ENCODE assay signal across 8 cellular contexts in the genomic region with DNA sequence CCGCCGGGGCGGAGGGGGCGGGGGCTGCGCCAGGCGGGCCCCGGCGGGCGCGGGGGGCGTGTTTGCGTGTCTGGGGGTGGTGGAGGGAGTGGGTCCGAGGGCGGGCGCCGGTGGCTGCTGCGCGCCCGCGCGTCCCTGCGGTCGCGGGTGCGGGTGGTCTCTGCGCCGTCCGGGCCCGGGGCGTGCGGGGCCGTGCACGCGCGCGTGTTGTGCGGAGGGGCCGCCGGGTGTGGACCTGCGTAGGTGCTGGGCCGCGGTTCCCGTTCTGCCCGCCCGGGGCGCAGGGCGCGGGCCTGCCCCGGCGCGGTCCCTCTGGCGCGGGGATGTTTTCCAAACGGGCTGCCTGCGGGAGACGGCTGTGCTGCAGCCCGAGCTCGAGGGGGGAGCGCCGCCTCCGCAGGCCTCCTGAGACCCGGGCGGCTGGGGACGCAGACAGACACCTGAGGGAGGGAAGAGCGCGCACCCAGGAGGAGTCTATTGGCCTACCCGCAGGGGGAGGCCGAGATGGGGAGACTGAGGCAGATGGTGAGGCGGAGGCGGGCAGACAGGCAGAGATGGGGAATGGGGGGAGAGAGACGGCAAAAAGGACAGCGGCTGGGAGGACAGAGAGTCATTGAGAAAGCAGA. TPM values are rescaled to one million over a fixed set of nuclear protein-coding genes. Genes with fewer than 3 reads are reported as not detected.
DNase-seq lines count a peak whose midpoint lies in the region; ATAC-seq and TF ChIP-seq lines count a peak whose summit lies in the region.

No MANE protein-coding gene starts in this region.

- H2AK9ac ChIP-seq in IMR-90 (replicated peaks; ENCODE audit: low read depth, low read length, poor library complexity) = peak overlapping the region; percentile 96

- H3K4me2 ChIP-seq in IMR-90 (ENCODE audit: low read depth, low read length) = peak overlapping the region; percentile 92

- POLR2A ChIA-PET in IMR-90 (lab: Charles Lee; ENCODE audit: unreplicated experiment) = interaction anchor here (1.1 kb wide), 1 partner anchor 13 kb away, joined by 16 read pairs; a partner anchor contains a TSS

- H3K9me1 ChIP-seq in IMR-90 (ENCODE audit: insufficient read depth, low read length) = peaks cover 8% of the 10 kb centered on the region

- H3K27me3 Mint-ChIP-seq in activated T-helper 17 cell treated with anti-CD3 and anti-CD28 coated beads, Interleukin-2, amount 50 U/mL, for 72 hours = no peaks in the 10 kb centered on the region

- no peak overlapping the region for H3K18ac ChIP-seq in IMR-90 (ENCODE audit: low read depth, low read length)

- peak; percentile 26 for ATAC-seq in GM21367 (IDR thresholded peaks at IDR 0.05; ENCODE audit: unreplicated experiment)
- ATAC-seq in IMR-90 (ENCODE audit: low read depth) = peak; percentile 53
- ATAC-seq in activated T-helper 17 cell treated with anti-CD3 and anti-CD28 coated beads, Interleukin-2, amount 50 U/mL, for 72 hours (replicated peaks) = peak; percentile 49

- BruUV-seq in IMR-90 (replicated peaks; lab: Mats Ljungman, UMichigan) = no TSS peak

- peak overlapping the region; percentile 33; the same call in 1 of the 2 replicates for H4K91ac ChIP-seq in IMR-90 (ENCODE audit: insufficient read depth, low read depth, low read length)

- dilution Hi-C loops in IMR-90 (cut with HindIII; ENCODE audit: low sequenced_read_pairs, unreplicated experiment) = no loop called here

- peak overlapping the region; percentile 61 for H3K4ac ChIP-seq in IMR-90 (ENCODE audit: low read depth, low read length)

- no peaks in the 10 kb centered on the region for H3K9me3 ChIP-seq in IMR-90 (ENCODE audit: control insufficient read depth, insufficient read depth, low read length)
- no peaks in the 10 kb centered on the region for H3K9me3 ChIP-seq in right atrium auricular region

- H2AFZ ChIP-seq in IMR-90 (replicated peaks; ENCODE audit: low read length, poor library complexity) = peak overlapping the region; percentile 95

- intact Hi-C loops in IMR-90 (cut with micrococcal nuclease) = no loop called here

- H3K36me3 Mint-ChIP-seq in activated T-helper 17 cell treated with anti-CD3 and anti-CD28 coated beads, Interleukin-2, amount 50 U/mL, for 72 hours (ENCODE audit: low read depth) = peaks cover 15% of the 10 kb centered on the region

- H3K27ac ChIP-seq in IMR-90 (ENCODE audit: insufficient read depth, low read length) = no peak overlapping the region; the same call in 1 of the 2 replicates
- peak overlapping the region; percentile 59 to 79 for H3K27ac ChIP-seq in right atrium auricular region

- peak overlapping the region; percentile 82 for H3K27ac Mint-ChIP-seq in activated T-helper 17 cell treated with anti-CD3 and anti-CD28 coated beads, Interleukin-2, amount 50 U/mL, for 72 hours

- peaks cover 8% of the 10 kb centered on the region; the same call in 1 of the 2 replicates for H3K4me1 ChIP-seq in IMR-90 (ENCODE audit: control insufficient read depth, insufficient read depth, low read length)
- H3K4me1 ChIP-seq in right atrium auricular region = peaks cover 0 to 23% of the 10 kb centered on the region in 2 donors

- TF ChIP-seq CTCF in IMR-90 (conservative IDR thresholded peaks at IDR 0.05; ENCODE audit: low read depth, low read length) (peak; percentile 30; the same call in 1 of the 2 replicates), right atrium auricular region (IDR thresholded peaks at IDR 0.05) (peak in 1 of 2 donors; percentile 23)

- H3K4me3 ChIP-seq in IMR-90 (ENCODE audit: insufficient read depth, low read depth, low read length) (peak overlapping the region; percentile 67), right atrium auricular region (peak overlapping the region; percentile 56 to 76)

- CTCF ChIA-PET in IMR-90 (lab: Yijun Ruan, JAX) = interaction anchor here (0.8 to 1.0 kb wide), 3 partner anchors 13 to 50 kb away, joined by 3 to 7 read pairs (median 5); a partner anchor contains a TSS

- no peak overlapping the region for H4K5ac ChIP-seq in IMR-90 (ENCODE audit: low read depth, low read length)

- H3K4me1 Mint-ChIP-seq in activated T-helper 17 cell treated with anti-CD3 and anti-CD28 coated beads, Interleukin-2, amount 50 U/mL, for 72 hours = peaks cover 10% of the 10 kb centered on the region

- H3K23ac ChIP-seq in IMR-90 (ENCODE audit: low read depth, low read length) = peak overlapping the region; percentile 87

- no peak overlapping the region for H2BK120ac ChIP-seq in IMR-90 (ENCODE audit: low read depth, low read length)

- peaks cover 20 to 27% of the 10 kb centered on the region in 2 experiments for H3K79me1 ChIP-seq in IMR-90 (ENCODE audit: low read depth in 1 of 2, low read length in 2 of 2)

- H3K4me3 Mint-ChIP-seq in activated T-helper 17 cell treated with anti-CD3 and anti-CD28 coated beads, Interleukin-2, amount 50 U/mL, for 72 hours = peak overlapping the region; percentile 86

- in situ Hi-C loops in IMR-90 (cut with MboI; ENCODE audit: low sequenced_read_pairs) = no loop called here

- no peak overlapping the region for H2BK15ac ChIP-seq in IMR-90 (ENCODE audit: low read depth, low read length)

- TF ChIP-seq RAD21 in IMR-90 (IDR thresholded peaks at IDR 0.05; ENCODE audit: low read length) = no peak

- TF ChIP-seq POLR2A in IMR-90 (IDR thresholded peaks at IDR 0.05; ENCODE audit: low read depth, low read length) = no peak

- peak overlapping the region in 1 of 2 experiments; percentile 51; a peak in 2 of 4 replicates for H4K8ac ChIP-seq in IMR-90 (ENCODE audit: low read depth in 2 of 2, low read length in 2 of 2)

- H3K9me3 Mint-ChIP-seq in activated T-helper 17 cell treated with anti-CD3 and anti-CD28 coated beads, Interleukin-2, amount 50 U/mL, for 72 hours = no peaks in the 10 kb centered on the region

- H2AK5ac ChIP-seq in IMR-90 (ENCODE audit: low read depth, low read length) = peak overlapping the region; percentile 53; the same call in 1 of the 2 replicates

- H2BK5ac ChIP-seq in IMR-90 (ENCODE audit: low read depth, low read length, poor library complexity, severe bottlenecking) = no peak overlapping the region

- peak overlapping the region; percentile 56 for H3K9ac ChIP-seq in IMR-90 (ENCODE audit: low read depth, low read length)

- H3K27me3 ChIP-seq in IMR-90 (ENCODE audit: control insufficient read depth, insufficient read depth, low read length) (no peaks in the 10 kb centered on the region), right atrium auricular region (no peaks in the 10 kb centered on the region)

- DNase-seq in DMS53 (lab: John Stamatoyannopoulos, UW) = peak; percentile 82
- no peak for DNase-seq in DMS53 treated with DMSO at 0.1 percent for 48 hours (lab: John Stamatoyannopoulos, UW; ENCODE audit: unreplicated experiment)
- DNase-seq in IMR-90 = peak; percentile 15
- no peak for DNase-seq in right atrium auricular region (ENCODE audit: low spot score)
- DNase-seq in retina = peak; percentile 59
- DNase-seq in AML-193 (lab: John Stamatoyannopoulos, UW) = no peak

- peak overlapping the region; percentile 78 for H3K14ac ChIP-seq in IMR-90 (replicated peaks; ENCODE audit: low read depth, low read length)

- peaks cover 9% of the 10 kb centered on the region for H3K36me3 ChIP-seq in IMR-90 (ENCODE audit: control insufficient read depth, insufficient read depth, low read length)
- peaks cover 2% of the 10 kb centered on the region for H3K36me3 ChIP-seq in right atrium auricular region

- 0% methylated on average over 49 of the region's 72 CpGs; no CpG with 5 or more reads in 1 of the 2 experiments for WGBS in IMR-90 (ENCODE audit: extremely low coverage in 2 of 2, insufficient read length in 1 of 2), 2 experiments

- no peak overlapping the region for H2BK20ac ChIP-seq in IMR-90 (ENCODE audit: low read depth, low read length)

- no peaks in the 10 kb centered on the region; the same call in 1 of the 2 replicates for H4K20me1 ChIP-seq in IMR-90 (ENCODE audit: insufficient read depth, low read length)

- no peak overlapping the region for H3K56ac ChIP-seq in IMR-90 (ENCODE audit: extremely low read depth, insufficient read depth, low read length)

RNA-seq across cellular contexts. Expression of a gene that starts 0.4 kb away (rescaled TPM):
- total RNA-seq in IMR-90 (2012; rRNA removed) = 3.9 and 5.0 TPM in 2 replicates
- polyA plus RNA-seq in IMR-90 (2012; rRNA removed) = 6.3 and 6.5 TPM in 2 replicates
- 4.6 and 7.9 TPM in 2 replicates for polyA plus RNA-seq in IMR-90 (2012; cell fraction: cytosol; rRNA removed)
- polyA plus RNA-seq in IMR-90 (2012; cell fraction: nucleus; rRNA removed; ENCODE audit: low replicate concordance) = 6.6 and 14.2 TPM in 2 replicates
- total RNA-seq in activated T-helper 17 cell treated with anti-CD3 and anti-CD28 coated beads, Interleukin-2, amount 50 U/mL, for 72 hours = 10 to 100 TPM in 1 of 2 donors, 1 to 10 TPM in 1; 8.1 to 17.5 TPM
- 10 to 100 TPM; 12.7 to 20.7 TPM for total RNA-seq in right atrium auricular region

RNA-seq across cellular contexts. Expression of a gene that starts 13.1 kb away (rescaled TPM):
- total RNA-seq in IMR-90 (2012; rRNA removed) (51.8 and 52.8 TPM in 2 replicates), right atrium auricular region (10 to 100 TPM in 1 of 2 donors, 1 to 10 TPM in 1; 8.2 to 11.1 TPM)
- 66.3 and 90.3 TPM in 2 replicates for polyA plus RNA-seq in IMR-90 (2012; rRNA removed)
- polyA plus RNA-seq in IMR-90 (2012; cell fraction: cytosol; rRNA removed) = 44.7 and 49.8 TPM in 2 replicates
- 82.4 and 152 TPM in 2 replicates for polyA plus RNA-seq in IMR-90 (2012; cell fraction: nucleus; rRNA removed; ENCODE audit: low replicate concordance)
- total RNA-seq in activated T-helper 17 cell treated with anti-CD3 and anti-CD28 coated beads, Interleukin-2, amount 50 U/mL, for 72 hours = 100 to 1,000 TPM in 1 of 2 donors, 10 to 100 TPM in 1; 67.9 to 117 TPM

RNA-seq across cellular contexts. Expression of a gene that starts 28.5 kb away (rescaled TPM):
- total RNA-seq in IMR-90 (2012; rRNA removed) (39.2 and 45.5 TPM in 2 replicates), right atrium auricular region (10 to 100 TPM; 33.1 to 54.4 TPM)
- 45.6 and 46.6 TPM in 2 replicates for polyA plus RNA-seq in IMR-90 (2012; rRNA removed)
- polyA plus RNA-seq in IMR-90 (2012; cell fraction: cytosol; rRNA removed) = 26.5 and 54.2 TPM in 2 replicates
- polyA plus RNA-seq in IMR-90 (2012; cell fraction: nucleus; rRNA removed; ENCODE audit: low replicate concordance) = 10.6 and 16.7 TPM in 2 replicates
- total RNA-seq in activated T-helper 17 cell treated with anti-CD3 and anti-CD28 coated beads, Interleukin-2, amount 50 U/mL, for 72 hours = 100 to 1,000 TPM in 1 of 2 donors, 10 to 100 TPM in 1; 56.1 to 131 TPM

RNA-seq across cellular contexts. Expression of a gene that starts 43.3 kb away (rescaled TPM):
- total RNA-seq in IMR-90 (2012; rRNA removed) (13.9 and 16.5 TPM in 2 replicates), right atrium auricular region (10 to 100 TPM; 37.0 to 38.7 TPM)
- 17.3 and 20.6 TPM in 2 replicates for polyA plus RNA-seq in IMR-90 (2012; rRNA removed)
- polyA plus RNA-seq in IMR-90 (2012; cell fraction: cytosol; rRNA removed) = 10.3 and 17.4 TPM in 2 replicates
- polyA plus RNA-seq in IMR-90 (2012; cell fraction: nucleus; rRNA removed; ENCODE audit: low replicate concordance) = 42.6 and 55.0 TPM in 2 replicates
- 10 to 100 TPM; 16.4 to 17.2 TPM for total RNA-seq in activated T-helper 17 cell treated with anti-CD3 and anti-CD28 coated beads, Interleukin-2, amount 50 U/mL, for 72 hours

RNA-seq across cellular contexts. Expression of a gene that starts 46.3 kb away (rescaled TPM):
- under 0.01 TPM in 1 of 2 replicates, not detected in the other for total RNA-seq in IMR-90 (2012; rRNA removed)
- 0.77 and 0.89 TPM in 2 replicates for polyA plus RNA-seq in IMR-90 (2012; rRNA removed)
- polyA plus RNA-seq in IMR-90 (2012; cell fraction: cytosol; rRNA removed) = 0.25 and 0.40 TPM in 2 replicates
- polyA plus RNA-seq in IMR-90 (2012; cell fraction: nucleus; rRNA removed; ENCODE audit: low replicate concordance) = 2.5 and 4.2 TPM in 2 replicates
- total RNA-seq in activated T-helper 17 cell treated with anti-CD3 and anti-CD28 coated beads, Interleukin-2, amount 50 U/mL, for 72 hours = under 1 TPM; 0.21 to 0.28 TPM
- under 1 TPM in 1 of 2 donors, not detected in 1; 0.19 TPM for total RNA-seq in right atrium auricular region

Comparison
In these comparisons a context has a peak if more than half of its experiments do, and no peak if none do; other contexts are left out.
1. DNase-seq: peak in DMS53 (single experiment), IMR-90 (single experiment) and retina (single experiment); none in DMS53 treated with DMSO at 0.1 percent for 48 hours (single experiment), right atrium auricular region (single experiment) and AML-193 (0 of 2).
2. Peak in every context shown above with its lines, with median percentiles within 50 percentile points of each other: ATAC-seq.